9 cellular contexts compared by ENCODE assay signal in genomic region chr9:2023532-2023931, GRCh38. TPM values are rescaled to one million over a fixed set of nuclear protein-coding genes. Genes with fewer than 3 reads are reported as not detected.
DNase-seq lines count a peak whose midpoint lies in the region; ATAC-seq, FAIRE-seq and TF ChIP-seq lines count a peak whose summit lies in the region.
"Had no signal": no experiment of that assay in that cellular context is flagged by ENCODE, and none has a peak within 500 bp of the region (broad histone marks: within the 10 kb centered on the region; RNA-seq: fewer than 3 reads in every experiment).

No MANE protein-coding gene starts in this region.

- H3K9me3 Mint-ChIP-seq in activated naive CD4-positive, alpha-beta T cell treated with anti-CD3 and anti-CD28 coated beads, Interleukin-2, amount 50 U/mL, for 72 hours, result no peaks in the 10 kb centered on the region

- H3K36me3 Mint-ChIP-seq in activated naive CD4-positive, alpha-beta T cell treated with anti-CD3 and anti-CD28 coated beads, Interleukin-2, amount 50 U/mL, for 72 hours, result peaks cover 5 to 44% of the 10 kb centered on the region in 2 donors

- WGBS in psoas muscle, 3 donors, result 54 to 60% (median 56%) methylated on average over 5 of the region's 5 CpGs

- DNase-seq in activated naive CD4-positive, alpha-beta T cell treated with anti-CD3 and anti-CD28 coated beads, Interleukin-2, amount 50 U/mL, for 72 hours (ENCODE audit: low spot score in 2 of 2), result no peak
- no peak for DNase-seq in psoas muscle
- no peak for DNase-seq in frontal cortex (ENCODE audit: low spot score in 2 of 2)
- DNase-seq in MG63, result no peak
- DNase-seq in COLO668 (lab: John Stamatoyannopoulos, UW; ENCODE audit: unreplicated experiment), result no peak
- DNase-seq: SW 1271 had no signal

- H3K4me3 ChIP-seq in psoas muscle, result peak overlapping the region; percentile 14
- H3K4me3 ChIP-seq in MG63, result no peak overlapping the region

- peaks cover 89% of the 10 kb centered on the region for H3K4me1 ChIP-seq in psoas muscle

- no peaks in the 10 kb centered on the region for H3K27me3 ChIP-seq in psoas muscle (ENCODE audit: insufficient read depth in 3 of 3, low read length in 2 of 3)
- no peaks in the 10 kb centered on the region for H3K27me3 ChIP-seq in MG63

- peak; percentile 53 for ATAC-seq in GM18867 (IDR thresholded peaks at IDR 0.05; ENCODE audit: unreplicated experiment)
- peak; percentile 40 for ATAC-seq in HG02798 (IDR thresholded peaks at IDR 0.05; ENCODE audit: poor library complexity, unreplicated experiment)
- peak; percentile 30 to 46 for ATAC-seq in activated naive CD4-positive, alpha-beta T cell treated with anti-CD3 and anti-CD28 coated beads, Interleukin-2, amount 50 U/mL, for 72 hours
- ATAC-seq in psoas muscle, result no peak
- ATAC-seq: left lobe of liver had no signal

- intact Hi-C loops in psoas muscle (cut with DNase I), result no loop called here

- no peak for TF ChIP-seq CTCF in psoas muscle (IDR thresholded peaks at IDR 0.05)

- H3K27ac ChIP-seq in psoas muscle, result peak overlapping the region; percentile 31

- H3K9me3 ChIP-seq in psoas muscle (no peaks in the 10 kb centered on the region), MG63 (no peaks in the 10 kb centered on the region)

- H3K27ac Mint-ChIP-seq in activated naive CD4-positive, alpha-beta T cell treated with anti-CD3 and anti-CD28 coated beads, Interleukin-2, amount 50 U/mL, for 72 hours, result peak overlapping the region; percentile 23 to 70

- H3K36me3 ChIP-seq in psoas muscle (ENCODE audit: insufficient read depth in 1 of 2, low read depth in 1 of 2) (no peaks in the 10 kb centered on the region), MG63 (no peaks in the 10 kb centered on the region)

- no peak for FAIRE-seq in frontal cortex (lab: Jason Lieb, UNC)

RNA-seq across cellular contexts. Expression of gene SMARCA2, which starts 8.4 kb away (rescaled TPM):
- 100 to 1,000 TPM; 103 to 137 TPM for total RNA-seq in activated naive CD4-positive, alpha-beta T cell treated with anti-CD3 and anti-CD28 coated beads, Interleukin-2, amount 50 U/mL, for 72 hours
- total RNA-seq in psoas muscle, result 10 to 100 TPM; 62.2 to 97.2 (median 80.6) TPM
- polyA plus RNA-seq in psoas muscle, result 10 to 100 TPM; 13.8 to 73.3 (median 26.5) TPM
- 227 TPM for total RNA-seq in frontal cortex
- total RNA-seq in MG63 (2014; rRNA removed; shearing (Covaris generic); ENCODE audit: low replicate concordance), result 15.2 and 75.5 TPM in 2 replicates

Comparison
In these comparisons a context has a peak if more than half of its experiments do, and no peak if none do; other contexts are left out.
1. ATAC-seq: peak in GM18867 (single experiment), HG02798 (single experiment) and activated naive CD4-positive, alpha-beta T cell treated with anti-CD3 and anti-CD28 coated beads, Interleukin-2, amount 50 U/mL, for 72 hours (2 of 2); none in psoas muscle (0 of 4).